27 cellular contexts compared by ENCODE assay signal in genomic region chr7:133614251-133614650, GRCh38.
"Had no signal": no experiment of that assay in that cellular context is flagged by ENCODE, and none has a peak within 500 bp of the region (broad histone marks: within the 10 kb centered on the region; RNA-seq: fewer than 3 reads in every experiment).

No MANE protein-coding gene starts in this region.

- H3K27me3 Mint-ChIP-seq: activated naive CD8-positive, alpha-beta T cell treated with anti-CD3 and anti-CD28 coated beads, Interleukin-2, amount 50 U/mL, for 24 hours had no signal

- H3K9me3 Mint-ChIP-seq: activated naive CD4-positive, alpha-beta T cell treated with anti-CD3 and anti-CD28 coated beads, Interleukin-2, amount 50 U/mL, for 72 hours; activated naive CD8-positive, alpha-beta T cell treated with anti-CD3 and anti-CD28 coated beads, Interleukin-2, amount 50 U/mL, for 24 hours; T-helper 1 cell treated with Interleukin-12 subunit alpha and Interleukin-12 subunit beta and Interleukin-4 antibody, amounts not matched to agents 30 μg/mL and 1 μg/mL, for 36 hours had no signal

- H3K27ac Mint-ChIP-seq: activated CD8-positive, alpha-beta T cell treated with anti-CD3 and anti-CD28 coated beads, Interleukin-2, amount 10 ng/mL, durations not matched to agents 7 days and 5 days; activated naive CD4-positive, alpha-beta T cell treated with anti-CD3 and anti-CD28 coated beads, Interleukin-2, amount 50 U/mL, for 72 hours; activated naive CD8-positive, alpha-beta T cell treated with anti-CD3 and anti-CD28 coated beads, Interleukin-2, amount 50 U/mL, for 24 hours; T-helper 1 cell treated with Interleukin-12 subunit alpha and Interleukin-12 subunit beta and Interleukin-4 antibody, amounts not matched to agents 30 μg/mL and 1 μg/mL, for 36 hours; WTC11 had no signal

- H3K4me1 ChIP-seq: SJSA1 had no signal

- H3K4me1 Mint-ChIP-seq: activated naive CD8-positive, alpha-beta T cell treated with anti-CD3 and anti-CD28 coated beads, Interleukin-2, amount 50 U/mL, for 24 hours had no signal

- H3K36me3 Mint-ChIP-seq: WTC11 had no signal

- H3K9me3 ChIP-seq: SJSA1 had no signal

- ATAC-seq: activated CD8-positive, alpha-beta T cell treated with anti-CD3 and anti-CD28 coated beads, Interleukin-2, amount 10 ng/mL, durations not matched to agents 7 days and 5 days; activated naive CD4-positive, alpha-beta T cell treated with anti-CD3 and anti-CD28 coated beads, Interleukin-2, amount 50 U/mL, for 72 hours; activated naive CD8-positive, alpha-beta T cell treated with anti-CD3 and anti-CD28 coated beads, Interleukin-2, amount 50 U/mL, for 24 hours; PC-3; SK-N-SH treated with all-trans-retinoic acid at 6 μM for 48 hours; WTC11 had no signal

- H3K4me3 Mint-ChIP-seq: activated CD8-positive, alpha-beta T cell treated with anti-CD3 and anti-CD28 coated beads, Interleukin-2, amount 10 ng/mL, durations not matched to agents 7 days and 5 days; activated naive CD8-positive, alpha-beta T cell treated with anti-CD3 and anti-CD28 coated beads, Interleukin-2, amount 50 U/mL, for 24 hours; T-helper 1 cell treated with Interleukin-12 subunit alpha and Interleukin-12 subunit beta and Interleukin-4 antibody, amounts not matched to agents 30 μg/mL and 1 μg/mL, for 36 hours; WTC11 had no signal

- DNase-seq: activated CD4-positive, alpha-beta T cell treated with anti-CD3 and anti-CD28 coated beads for 48 hours; activated CD4-positive, alpha-beta T cell treated with anti-CD3 and anti-CD28 coated beads, Interleukin-2, amount 50 U/mL, for 4 hours; activated CD4-positive, CD25-positive, alpha-beta regulatory T cell treated with anti-CD3 and anti-CD28 coated beads, Interleukin-2, amount 50 U/mL, for 72 hours; activated CD8-positive, alpha-beta memory T cell treated with anti-CD3 and anti-CD28 coated beads, Interleukin-2, amount 50 U/mL, for 48 hours; activated CD8-positive, alpha-beta T cell treated with anti-CD3 and anti-CD28 coated beads, Interleukin-2, amount 10 ng/mL, durations not matched to agents 7 days and 5 days; activated effector memory CD4-positive, alpha-beta T cell treated with Interleukin-2 at 50 U/mL for 16 hours; activated naive CD4-positive, alpha-beta T cell treated with Interleukin-2 at 50 U/mL for 16 hours; activated naive CD8-positive, alpha-beta T cell treated with anti-CD3 and anti-CD28 coated beads, Interleukin-2, amount 50 U/mL, for 24 hours; activated T-cell treated with anti-CD3 and anti-CD28 coated beads, Interleukin-2, amount 50 U/mL, for 1 hour; amygdala; brain microvascular endothelial cell; caudate nucleus; Karpas-422; MM.1S; NCI-H1105 treated with DMSO at 0.1 percent for 48 hours; NCI-H1436 treated with DMSO at 0.1 percent for 48 hours; NCI-H187; NCI-H2081; NCI-H510A treated with DMSO at 0.1 percent for 48 hours; PC-3; SHP77; SW 1271 had no signal

- H3K27me3 ChIP-seq: brain microvascular endothelial cell, SJSA1 had no signal

- H3K27ac ChIP-seq: brain microvascular endothelial cell, SJSA1 had no signal

- H3K4me3 ChIP-seq: SJSA1 had no signal

- H3K36me3 ChIP-seq: brain microvascular endothelial cell, SJSA1 had no signal
